1 cellular context compared by ENCODE assay signal in genomic region chr15:80173022-80173759, GRCh38.
A peak's percentile ranks its signal among the peaks of the same experiment; 100 is the strongest.
TF ChIP-seq lines count a peak whose summit lies in the region.

No MANE protein-coding gene starts in this region.

TF ChIP-seq in GM12878, 131 proteins besides CTCF, POLR2A, EP300 and RAD21 (continued from another document):
- TF ChIP-seq PRDM15 (CRISPR knock-in tag; IDR thresholded peaks at IDR 0.05) (no peak), CBFB (IDR thresholded peaks at IDR 0.05; ENCODE audit: low read depth) (no peak), SREBF2 (IDR thresholded peaks at IDR 0.05; ENCODE audit: low read length) (no peak), SIX5 (IDR thresholded peaks at IDR 0.05; ENCODE audit: low read depth, low read length, severe bottlenecking) (no peak), USF1 (IDR thresholded peaks at IDR 0.05; ENCODE audit: borderline replicate concordance, extremely low read length, insufficient read depth, low read depth, low read length) (no peak), ELK1 (IDR thresholded peaks at IDR 0.05; ENCODE audit: low read depth, low read length) (no peak), RUNX3 (IDR thresholded peaks at IDR 0.05; ENCODE audit: low read length) (peak; percentile 7; the same call in 1 of the 2 replicates), E2F4 (IDR thresholded peaks at IDR 0.05; ENCODE audit: low read depth, low read length) (no peak), TCF12 (IDR thresholded peaks at IDR 0.05; ENCODE audit: low read depth, low read length) (0 out of 2 replicates have a peak, but pooled peaks have one; percentile 32), KLF5 (IDR thresholded peaks at IDR 0.05; ENCODE audit: partially characterized antibody) (no peak), MEF2A (IDR thresholded peaks at IDR 0.05; ENCODE audit: insufficient read depth, low read depth, low read length) (no peak), MTA3 (IDR thresholded peaks at IDR 0.05; ENCODE audit: borderline replicate concordance, low read length) (no peak), ZNF24 (IDR thresholded peaks at IDR 0.05) (0 out of 2 replicates have a peak, but pooled peaks have one; percentile 9), IKZF2 (IDR thresholded peaks at IDR 0.05) (no peak), SMAD5 (IDR thresholded peaks at IDR 0.05; ENCODE audit: low read depth) (no peak), ETV6 (conservative IDR thresholded peaks at IDR 0.05 in 1 of 2, IDR thresholded peaks at IDR 0.05 in 1 of 2; ENCODE audit: borderline replicate concordance in 1 of 2, low read depth in 1 of 2) (no peak), SMARCA5 (IDR thresholded peaks at IDR 0.05) (peak; percentile 35; the same call in 1 of the 2 replicates), ZBTB11 (CRISPR knock-in tag; IDR thresholded peaks at IDR 0.05) (no peak), IRF4 (IDR thresholded peaks at IDR 0.05; ENCODE audit: low read depth, low read length) (peak; percentile 57; the same call in 1 of the 2 replicates), RCOR1 (conservative IDR thresholded peaks at IDR 0.05; ENCODE audit: low read depth, low read length) (no peak), LARP7 (IDR thresholded peaks at IDR 0.05) (0 out of 2 replicates have a peak, but pooled peaks have one; percentile 14), RAD51 (IDR thresholded peaks at IDR 0.05) (no peak), SPI1 (IDR thresholded peaks at IDR 0.05; ENCODE audit: borderline replicate concordance, insufficient read depth, low read depth, low read length) (no peak), SMC3 (IDR thresholded peaks at IDR 0.05; ENCODE audit: borderline replicate concordance, low read length) (peak; percentile 89), CEBPB (IDR thresholded peaks at IDR 0.05; ENCODE audit: borderline replicate concordance in 1 of 2, low read depth in 2 of 2, low read length in 2 of 2) (peak in 1 of 2 experiments; percentile 92; a peak in 2 of 4 replicates), RELA (IDR thresholded peaks at IDR 0.05; ENCODE audit: borderline replicate concordance, partially characterized antibody) (no peak)
